Comparison of ENCODE assay signal across 9 cellular contexts in genomic region chr1:17661546-17662157, GRCh38.
DNase-seq lines count a peak whose midpoint lies in the region; ATAC-seq and TF ChIP-seq lines count a peak whose summit lies in the region.
"Had no signal": no experiment of that assay in that cellular context is flagged by ENCODE, and none has a peak within 500 bp of the region (broad histone marks: within the 10 kb centered on the region; RNA-seq: fewer than 3 reads in every experiment).

No MANE protein-coding gene starts in this region.

- H3K27me3 Mint-ChIP-seq in activated T-cell treated with anti-CD3 and anti-CD28 coated beads, Interleukin-2, amount 50 U/mL, for 4 hours (ENCODE audit: low read depth), result no peaks in the 10 kb centered on the region
- no peaks in the 10 kb centered on the region for H3K27me3 Mint-ChIP-seq in type B pancreatic cell

- H3K27ac Mint-ChIP-seq in type B pancreatic cell, result no peak overlapping the region

- TF ChIP-seq CTCF in GM12873 (IDR thresholded peaks at IDR 0.05; ENCODE audit: insufficient read depth, low read depth, low read length, missing control alignments) (peak; percentile 93), fibroblast of pulmonary artery (IDR thresholded peaks at IDR 0.05; ENCODE audit: low read length, missing control alignments) (peak; percentile 74), type B pancreatic cell (conservative IDR thresholded peaks at IDR 0.05) (peak; percentile 97)

- H3K36me3 Mint-ChIP-seq in activated T-cell treated with anti-CD3 and anti-CD28 coated beads, Interleukin-2, amount 50 U/mL, for 4 hours (ENCODE audit: insufficient read depth), result no peaks in the 10 kb centered on the region
- peaks cover 3% of the 10 kb centered on the region for H3K36me3 Mint-ChIP-seq in type B pancreatic cell

- DNase-seq in AG08396 (ENCODE audit: low spot score) (peak; percentile 88), NCI-H82 (lab: John Stamatoyannopoulos, UW) (peak; percentile 73), fibroblast of pulmonary artery (ENCODE audit: low read depth) (peak; percentile 61), nucleus accumbens (lab: John Stamatoyannopoulos, UW) (peak in 48 of 56 donors; percentile 5 to 80 (median 52)), type B pancreatic cell (ENCODE audit: extremely low spot score, unreplicated experiment) (peak; percentile 84)
- DNase-seq in activated T-cell treated with anti-CD3 and anti-CD28 coated beads, Interleukin-2, amount 50 U/mL, for 4 hours, result peak; percentile 39

- H3K4me3 Mint-ChIP-seq in activated T-cell treated with anti-CD3 and anti-CD28 coated beads, Interleukin-2, amount 50 U/mL, for 4 hours, result no peak overlapping the region
- no peak overlapping the region for H3K4me3 Mint-ChIP-seq in type B pancreatic cell

- H3K4me1 Mint-ChIP-seq in activated T-cell treated with anti-CD3 and anti-CD28 coated beads, Interleukin-2, amount 50 U/mL, for 4 hours (ENCODE audit: low read depth), result no peaks in the 10 kb centered on the region
- no peaks in the 10 kb centered on the region for H3K4me1 Mint-ChIP-seq in type B pancreatic cell (ENCODE audit: unreplicated experiment)

- H3K9me3 Mint-ChIP-seq in activated T-cell treated with anti-CD3 and anti-CD28 coated beads, Interleukin-2, amount 50 U/mL, for 4 hours, result no peaks in the 10 kb centered on the region
- H3K9me3 Mint-ChIP-seq in type B pancreatic cell, result no peaks in the 10 kb centered on the region

- no peak for ATAC-seq in activated T-cell treated with anti-CD3 and anti-CD28 coated beads, Interleukin-2, amount 50 U/mL, for 4 hours
- ATAC-seq in HG03378 (IDR thresholded peaks at IDR 0.05; ENCODE audit: unreplicated experiment), result no peak

- no peak overlapping the region for H3K4me3 ChIP-seq in fibroblast of pulmonary artery (replicated peaks; ENCODE audit: low read depth, low read length)
- H3K4me3 ChIP-seq: skin epidermis had no signal
